Comparison of ENCODE assay signal across 22 cellular contexts in genomic region chr5:127406326-127407121, GRCh38.
DNase-seq lines count a peak whose midpoint lies in the region; ATAC-seq and TF ChIP-seq lines count a peak whose summit lies in the region.
"Had no signal": no experiment of that assay in that cellular context is flagged by ENCODE, and none has a peak within 500 bp of the region (broad histone marks: within the 10 kb centered on the region; RNA-seq: fewer than 3 reads in every experiment).

No MANE protein-coding gene starts in this region.

- H3K4me3 ChIP-seq in HUES48 (ENCODE audit: low read depth, low read length) (no peak overlapping the region), iPS-20b (ENCODE audit: low read length) (no peak overlapping the region), parathyroid adenoma (ENCODE audit: low read depth, low read length) (no peak overlapping the region)
- H3K4me3 ChIP-seq: tibial artery had no signal

- peak overlapping the region; percentile 85 for H3K27ac Mint-ChIP-seq in WTC11
- H3K27ac Mint-ChIP-seq in activated CD4-positive, alpha-beta memory T cell treated with anti-CD3 and anti-CD28 coated beads, Interleukin-2, amount 10 ng/mL, durations not matched to agents 7 days and 5 days = no peak overlapping the region
- H3K27ac Mint-ChIP-seq: activated CD8-positive, alpha-beta T cell treated with anti-CD3 and anti-CD28 coated beads for 36 hours; CD4-positive, alpha-beta memory T cell; T-helper 17 cell had no signal

- H3K27me3 ChIP-seq in HUES48 (ENCODE audit: control insufficient read depth, insufficient read depth, low read length) (no peaks in the 10 kb centered on the region), iPS-20b (ENCODE audit: insufficient read depth, low read length) (no peaks in the 10 kb centered on the region), parathyroid adenoma (ENCODE audit: control insufficient read depth, insufficient read depth, low read length) (no peaks in the 10 kb centered on the region)
- H3K27me3 ChIP-seq: tibial artery had no signal

- H3K27me3 Mint-ChIP-seq in WTC11 (ENCODE audit: low read depth) = no peaks in the 10 kb centered on the region
- H3K27me3 Mint-ChIP-seq in activated CD4-positive, alpha-beta memory T cell treated with anti-CD3 and anti-CD28 coated beads, Interleukin-2, amount 10 ng/mL, durations not matched to agents 7 days and 5 days = peaks cover 8% of the 10 kb centered on the region

- CTCF ChIA-PET in WTC11 (lab: Charles Lee) = interaction anchor here (0.9 to 1.2 kb wide), 2 partner anchors 10 to 80 kb away, joined by 3 to 4 read pairs; no protein-coding TSS in a partner anchor
- CTCF ChIA-PET in activated CD4-positive, alpha-beta memory T cell treated with anti-CD3 and anti-CD28 coated beads, Interleukin-2, amount 10 ng/mL, durations not matched to agents 7 days and 5 days (lab: Charles Lee) = no interaction called here

- peaks cover 38% of the 10 kb centered on the region for H3K4me1 Mint-ChIP-seq in WTC11
- H3K4me1 Mint-ChIP-seq in activated CD4-positive, alpha-beta memory T cell treated with anti-CD3 and anti-CD28 coated beads, Interleukin-2, amount 10 ng/mL, durations not matched to agents 7 days and 5 days = peaks cover 7% of the 10 kb centered on the region

- H3K79me2 ChIP-seq in parathyroid adenoma = no peaks in the 10 kb centered on the region

- H3K4me3 Mint-ChIP-seq in WTC11 = peak overlapping the region; percentile 21
- no peak overlapping the region for H3K4me3 Mint-ChIP-seq in activated CD4-positive, alpha-beta memory T cell treated with anti-CD3 and anti-CD28 coated beads, Interleukin-2, amount 10 ng/mL, durations not matched to agents 7 days and 5 days
- H3K4me3 Mint-ChIP-seq: activated CD8-positive, alpha-beta T cell treated with anti-CD3 and anti-CD28 coated beads for 36 hours; activated naive CD4-positive, alpha-beta T cell treated with anti-CD3 and anti-CD28 coated beads, Interleukin-2, amount 50 U/mL, for 24 hours; activated T-cell treated with anti-CD3 and anti-CD28 coated beads, Interleukin-2, amount 50 U/mL, for 4 hours; CD4-positive, alpha-beta memory T cell; T-helper 17 cell had no signal

- H3K27ac ChIP-seq in HUES48 (ENCODE audit: low read depth, low read length) (peak overlapping the region; percentile 29), iPS-20b (ENCODE audit: low read length) (no peak overlapping the region), parathyroid adenoma (no peak overlapping the region)
- H3K27ac ChIP-seq: KMS-11, tibial artery had no signal

- peaks cover 5% of the 10 kb centered on the region; the same call in 1 of the 2 replicates for H3K9me3 Mint-ChIP-seq in WTC11
- H3K9me3 Mint-ChIP-seq in activated CD4-positive, alpha-beta memory T cell treated with anti-CD3 and anti-CD28 coated beads, Interleukin-2, amount 10 ng/mL, durations not matched to agents 7 days and 5 days = no peaks in the 10 kb centered on the region
- H3K9me3 Mint-ChIP-seq: activated CD8-positive, alpha-beta T cell treated with anti-CD3 and anti-CD28 coated beads for 36 hours; activated naive CD4-positive, alpha-beta T cell treated with anti-CD3 and anti-CD28 coated beads, Interleukin-2, amount 50 U/mL, for 24 hours; CD4-positive, alpha-beta memory T cell had no signal

- H3K4me2 ChIP-seq in parathyroid adenoma (ENCODE audit: low read length) = no peak overlapping the region
- H3K4me2 ChIP-seq: KMS-11 had no signal

- H3K9me3 ChIP-seq in HUES48 (ENCODE audit: control insufficient read depth, insufficient read depth, low read length) (no peaks in the 10 kb centered on the region), iPS-20b (ENCODE audit: insufficient read depth, low read depth, low read length) (no peaks in the 10 kb centered on the region), parathyroid adenoma (ENCODE audit: control insufficient read depth, low read length) (no peaks in the 10 kb centered on the region)
- H3K9me3 ChIP-seq: tibial artery had no signal

- TF ChIP-seq CTCF in WTC11 (IDR thresholded peaks at IDR 0.05) (no peak), parathyroid adenoma (IDR thresholded peaks at IDR 0.05) (no peak)

- H3K4me1 ChIP-seq in HUES48 (ENCODE audit: control insufficient read depth, insufficient read depth, low read length) = peaks cover 14% of the 10 kb centered on the region
- H3K4me1 ChIP-seq in iPS-20b (ENCODE audit: insufficient read depth, low read length) = peaks cover 15% of the 10 kb centered on the region
- no peaks in the 10 kb centered on the region for H3K4me1 ChIP-seq in parathyroid adenoma

- DNase-seq in WTC11 (ENCODE audit: low spot score) (no peak), NCI-H510A (lab: John Stamatoyannopoulos, UW) (no peak), SK-N-DZ (ENCODE audit: low spot score) (no peak)
- DNase-seq in activated CD4-positive, alpha-beta T cell treated with anti-CD3 and anti-CD28 coated beads, Interleukin-2, amount 50 U/mL, for 4 hours = no peak
- no peak for DNase-seq in activated CD4-positive, alpha-beta memory T cell treated with anti-CD3 and anti-CD28 coated beads, Interleukin-2, amount 10 ng/mL, durations not matched to agents 7 days and 5 days
- DNase-seq: activated CD8-positive, alpha-beta T cell treated with anti-CD3 and anti-CD28 coated beads for 36 hours; activated T-cell treated with anti-CD3 and anti-CD28 coated beads, Interleukin-2, amount 50 U/mL, for 4 hours; CD4-positive, alpha-beta memory T cell; DMS79 treated with DMSO at 0.1 percent for 48 hours; hippocampal formation; NCI-H1105 treated with DMSO at 0.1 percent for 48 hours; NCI-H2081 treated with DMSO at 0.1 percent for 48 hours; NCI-H526; stimulated activated CD4-positive, alpha-beta T cell treated with anti-CD3 and anti-CD28 coated beads, Interleukin-1b, Interleukin-23, amount 100 ng/mL, for 48 hours; stimulated activated naive CD4-positive, alpha-beta T cell treated with Interleukin-2 at 50 U/mL for 16 hours; T-helper 17 cell; tibial artery had no signal

- peak overlapping the region; percentile 34 for H2AFZ ChIP-seq in parathyroid adenoma

- ATAC-seq in WTC11 = peak; percentile 96
- ATAC-seq: activated CD8-positive, alpha-beta T cell treated with anti-CD3 and anti-CD28 coated beads for 36 hours; activated T-cell treated with anti-CD3 and anti-CD28 coated beads, Interleukin-2, amount 50 U/mL, for 4 hours; T-helper 17 cell had no signal

- peaks cover 6% of the 10 kb centered on the region for H3K36me3 Mint-ChIP-seq in WTC11
- H3K36me3 Mint-ChIP-seq in activated CD4-positive, alpha-beta memory T cell treated with anti-CD3 and anti-CD28 coated beads, Interleukin-2, amount 10 ng/mL, durations not matched to agents 7 days and 5 days (ENCODE audit: low read depth) = no peaks in the 10 kb centered on the region
- H3K36me3 Mint-ChIP-seq: activated naive CD4-positive, alpha-beta T cell treated with anti-CD3 and anti-CD28 coated beads, Interleukin-2, amount 50 U/mL, for 24 hours; CD4-positive, alpha-beta memory T cell had no signal

- POLR2A ChIA-PET in WTC11 (lab: Charles Lee) = interaction anchor here (0.6 kb wide), 1 partner anchor 11 kb away, joined by 4 read pairs; no protein-coding TSS in a partner anchor
- POLR2A ChIA-PET in activated CD4-positive, alpha-beta memory T cell treated with anti-CD3 and anti-CD28 coated beads, Interleukin-2, amount 10 ng/mL, durations not matched to agents 7 days and 5 days (lab: Charles Lee) = no interaction called here

- H3K36me3 ChIP-seq in HUES48 (ENCODE audit: control insufficient read depth, insufficient read depth, low read length) = peaks cover 27% of the 10 kb centered on the region
- H3K36me3 ChIP-seq in iPS-20b (ENCODE audit: insufficient read depth, low read depth, low read length) = peaks cover 22% of the 10 kb centered on the region; the same call in 1 of the 2 replicates
- H3K36me3 ChIP-seq in parathyroid adenoma (ENCODE audit: control insufficient read depth, insufficient read depth, low read length) = no peaks in the 10 kb centered on the region
- H3K36me3 ChIP-seq: tibial artery had no signal

- H3K9ac ChIP-seq in HUES48 (ENCODE audit: low read depth, low read length) = no peak overlapping the region
- peak overlapping the region; percentile 19; the same call in 1 of the 2 replicates for H3K9ac ChIP-seq in iPS-20b (ENCODE audit: low read depth, low read length)
- H3K9ac ChIP-seq in parathyroid adenoma = no peak overlapping the region
- H3K9ac ChIP-seq: KMS-11 had no signal

TF ChIP-seq in WTC11, 78 proteins besides CTCF, POLR2A, EP300 and RAD21:
- no peak for TF ChIP-seq ZNF423 (CRISPR knock-in tag; IDR thresholded peaks at IDR 0.05)
- TF ChIP-seq FOXK1 (CRISPR knock-in tag; IDR thresholded peaks at IDR 0.05) = peak; percentile 60; the same call in 1 of the 2 replicates
